ENCODE assay signal across 17 cellular contexts in the genomic region with DNA sequence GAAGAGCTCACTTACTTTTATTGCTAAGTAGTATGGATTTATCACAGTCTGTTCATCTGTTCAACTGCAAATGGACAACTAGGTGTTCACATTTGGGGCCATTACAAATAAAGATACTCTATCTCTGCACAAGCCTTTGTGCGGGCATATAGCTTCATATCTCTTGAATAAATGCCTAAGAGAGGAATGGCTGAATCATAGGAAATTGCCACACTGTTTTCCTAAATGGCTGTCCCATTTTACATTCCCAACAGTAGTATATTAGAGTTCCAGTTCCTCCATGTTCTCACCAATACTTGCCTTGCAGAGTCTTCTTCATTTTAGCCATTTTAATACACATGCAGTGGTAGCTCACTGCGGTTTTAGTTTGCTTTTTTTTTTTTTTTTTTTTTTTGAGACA. TPM values are rescaled to one million over a fixed set of nuclear protein-coding genes. Genes with fewer than 3 reads are reported as not detected.
DNase-seq lines count a peak whose midpoint lies in the region; ATAC-seq and TF ChIP-seq lines count a peak whose summit lies in the region.
"Had no signal": no experiment of that assay in that cellular context is flagged by ENCODE, and none has a peak within 500 bp of the region (broad histone marks: within the 10 kb centered on the region; RNA-seq: fewer than 3 reads in every experiment).

No MANE protein-coding gene starts in this region.

- no peaks in the 10 kb centered on the region for H3K27me3 ChIP-seq in ACC112 (ENCODE audit: insufficient read depth, low read length)
- no peaks in the 10 kb centered on the region for H3K27me3 ChIP-seq in CD4-positive, alpha-beta T cell (ENCODE audit: control insufficient read depth, insufficient read depth, low read length)
- H3K27me3 ChIP-seq: BLaER1 had no signal

- no peaks in the 10 kb centered on the region for H3K9me3 ChIP-seq in CD4-positive, alpha-beta T cell (ENCODE audit: control insufficient read depth, low read length)
- H3K9me3 ChIP-seq: BLaER1 had no signal

- POLR2A ChIA-PET in CD4-positive, alpha-beta T cell (lab: Charles Lee) = interaction anchor here (0.6 kb wide), 1 partner anchor 11 kb away, joined by 3 read pairs; no protein-coding TSS in a partner anchor

- H3K27ac ChIP-seq in ACC112 (ENCODE audit: low read depth, low read length) (peak overlapping the region; percentile 57; the same call in 1 of the 2 replicates), caudate nucleus (ENCODE audit: low read depth, low read length) (no peak overlapping the region)
- no peak overlapping the region for H3K27ac ChIP-seq in CD4-positive, alpha-beta T cell (ENCODE audit: low read depth, low read length)
- H3K27ac ChIP-seq: 22Rv1, BLaER1 had no signal

- ATAC-seq in activated naive CD8-positive, alpha-beta T cell treated with anti-CD3 and anti-CD28 coated beads, Interleukin-2, amount 50 U/mL, for 24 hours = no peak
- ATAC-seq in CD4-positive, alpha-beta T cell (ENCODE audit: poor library complexity) = no peak
- ATAC-seq: Panc1 had no signal

- H3K36me3 Mint-ChIP-seq in T-helper 2 cell treated with Interferon-gamma antibody and Interleukin-4, amounts not matched to agents 5 μg/mL and 100 μg/mL, for 36 hours (ENCODE audit: low read depth) = peaks cover 62% of the 10 kb centered on the region
- peaks cover 52% of the 10 kb centered on the region for H3K36me3 Mint-ChIP-seq in activated naive CD8-positive, alpha-beta T cell treated with anti-CD3 and anti-CD28 coated beads, Interleukin-2, amount 50 U/mL, for 24 hours (ENCODE audit: low read depth)
- H3K36me3 Mint-ChIP-seq in CD4-positive, alpha-beta T cell (ENCODE audit: low read depth) = peaks cover 45% of the 10 kb centered on the region

- TF ChIP-seq CTCF in fibroblast of pulmonary artery (IDR thresholded peaks at IDR 0.05; ENCODE audit: low read length, missing control alignments) = no peak
- TF ChIP-seq CTCF in CD4-positive, alpha-beta T cell (IDR thresholded peaks at IDR 0.05) = no peak

- H3K4me3 ChIP-seq in ACC112 (ENCODE audit: low read depth, low read length) = no peak overlapping the region
- no peak overlapping the region for H3K4me3 ChIP-seq in fibroblast of pulmonary artery (replicated peaks; ENCODE audit: low read depth, low read length)
- H3K4me3 ChIP-seq: BLaER1 had no signal

- H3K4me3 Mint-ChIP-seq in T-helper 2 cell treated with Interferon-gamma antibody and Interleukin-4, amounts not matched to agents 5 μg/mL and 100 μg/mL, for 36 hours = no peak overlapping the region
- peak overlapping the region; percentile 15 for H3K4me3 Mint-ChIP-seq in activated naive CD8-positive, alpha-beta T cell treated with anti-CD3 and anti-CD28 coated beads, Interleukin-2, amount 50 U/mL, for 24 hours
- H3K4me3 Mint-ChIP-seq in CD4-positive, alpha-beta T cell = no peak overlapping the region

- H2AFZ ChIP-seq in ACC112 (ENCODE audit: low read length, unreplicated experiment) = no peak overlapping the region

- H3K27me3 Mint-ChIP-seq in T-helper 2 cell treated with Interferon-gamma antibody and Interleukin-4, amounts not matched to agents 5 μg/mL and 100 μg/mL, for 36 hours (ENCODE audit: low read depth) = no peaks in the 10 kb centered on the region
- H3K27me3 Mint-ChIP-seq in activated naive CD8-positive, alpha-beta T cell treated with anti-CD3 and anti-CD28 coated beads, Interleukin-2, amount 50 U/mL, for 24 hours = no peaks in the 10 kb centered on the region
- no peaks in the 10 kb centered on the region for H3K27me3 Mint-ChIP-seq in CD4-positive, alpha-beta T cell

- CTCF ChIA-PET in CD4-positive, alpha-beta T cell (lab: Charles Lee) = interaction anchor here (4.4 kb wide), 1 partner anchor 11 kb away, joined by 28 read pairs; no protein-coding TSS in a partner anchor

- peaks cover 50% of the 10 kb centered on the region for H3K4me1 ChIP-seq in ACC112 (ENCODE audit: control insufficient read depth, insufficient read depth, low read length, unreplicated experiment)

- H3K27ac Mint-ChIP-seq in T-helper 2 cell treated with Interferon-gamma antibody and Interleukin-4, amounts not matched to agents 5 μg/mL and 100 μg/mL, for 36 hours = peak overlapping the region; percentile 16
- H3K27ac Mint-ChIP-seq in activated naive CD8-positive, alpha-beta T cell treated with anti-CD3 and anti-CD28 coated beads, Interleukin-2, amount 50 U/mL, for 24 hours = peak overlapping the region; percentile 92
- no peak overlapping the region for H3K27ac Mint-ChIP-seq in CD4-positive, alpha-beta T cell

- H3K79me2 ChIP-seq in ACC112 (ENCODE audit: control insufficient read depth, insufficient read depth, low read length, unreplicated experiment) = peaks cover 29% of the 10 kb centered on the region

- H3K36me3 ChIP-seq in ACC112 (ENCODE audit: insufficient read depth, low read length) = no peaks in the 10 kb centered on the region
- H3K36me3 ChIP-seq: BLaER1 had no signal

- peaks cover 75% of the 10 kb centered on the region for H3K4me1 Mint-ChIP-seq in T-helper 2 cell treated with Interferon-gamma antibody and Interleukin-4, amounts not matched to agents 5 μg/mL and 100 μg/mL, for 36 hours (ENCODE audit: low read depth)
- H3K4me1 Mint-ChIP-seq in activated naive CD8-positive, alpha-beta T cell treated with anti-CD3 and anti-CD28 coated beads, Interleukin-2, amount 50 U/mL, for 24 hours = peaks cover 93% of the 10 kb centered on the region
- peaks cover 69% of the 10 kb centered on the region for H3K4me1 Mint-ChIP-seq in CD4-positive, alpha-beta T cell (ENCODE audit: low read depth)

- DNase-seq in T-helper 2 cell treated with Interferon-gamma antibody and Interleukin-4, amounts not matched to agents 5 μg/mL and 100 μg/mL, for 36 hours (ENCODE audit: low spot score) = no peak
- DNase-seq in T-helper 2 cell (no peak), fibroblast of pulmonary artery (ENCODE audit: low read depth) (peak; percentile 72), caudate nucleus (lab: John Stamatoyannopoulos, UW) (no peak), GM03348 (ENCODE audit: low spot score) (no peak)
- no peak for DNase-seq in activated naive CD8-positive, alpha-beta T cell treated with anti-CD3 and anti-CD28 coated beads, Interleukin-2, amount 50 U/mL, for 24 hours
- no peak for DNase-seq in CD4-positive, alpha-beta T cell
- DNase-seq: KG1, NCI-H1048, NCI-H146, NCI-H2107, NCI-H446, NCI-H748 treated with DMSO at 0.1 percent for 48 hours had no signal

- intact Hi-C loops in CD4-positive, alpha-beta T cell (cut with DNase I, micrococcal nuclease) = no loop called here

- H3K9me3 Mint-ChIP-seq in T-helper 2 cell treated with Interferon-gamma antibody and Interleukin-4, amounts not matched to agents 5 μg/mL and 100 μg/mL, for 36 hours = peaks cover 11% of the 10 kb centered on the region
- H3K9me3 Mint-ChIP-seq in activated naive CD8-positive, alpha-beta T cell treated with anti-CD3 and anti-CD28 coated beads, Interleukin-2, amount 50 U/mL, for 24 hours = peaks cover 4% of the 10 kb centered on the region
- no peaks in the 10 kb centered on the region for H3K9me3 Mint-ChIP-seq in CD4-positive, alpha-beta T cell

RNA-seq across cellular contexts. Expression of a gene that starts 20.5 kb away (rescaled TPM):
- total RNA-seq in CD4-positive, alpha-beta T cell = 10 to 100 TPM; 31.9 to 33.9 TPM

RNA-seq across cellular contexts. Expression of a gene that starts 44.7 kb away (rescaled TPM):
- total RNA-seq in CD4-positive, alpha-beta T cell = 10 to 100 TPM; 15.1 to 17.3 TPM
